Comparison of ENCODE assay signal across 14 cellular contexts in genomic region chr3:184480831-184481230, GRCh38.
DNase-seq lines count a peak whose midpoint lies in the region; TF ChIP-seq lines count a peak whose summit lies in the region.
"Had no signal": no experiment of that assay in that cellular context is flagged by ENCODE, and none has a peak within 500 bp of the region (broad histone marks: within the 10 kb centered on the region; RNA-seq: fewer than 3 reads in every experiment).

No MANE protein-coding gene starts in this region.

- H3K23me2 ChIP-seq in H9 (ENCODE audit: insufficient read length, low read depth, low read length, poor library complexity, severe bottlenecking), result no peaks in the 10 kb centered on the region

- H4K5ac ChIP-seq in H9 (ENCODE audit: insufficient read length, low read depth, low read length), result no peak overlapping the region

- peak overlapping the region; percentile 10 for H2AK5ac ChIP-seq in H9 (ENCODE audit: insufficient read length, low read length)

- no peak overlapping the region for H3K56ac ChIP-seq in H9 (ENCODE audit: insufficient read length, low read depth, low read length)

- no peak overlapping the region for H4K8ac ChIP-seq in H9 (replicated peaks; ENCODE audit: insufficient read length, low read depth, low read length)

- H3K36me3 Mint-ChIP-seq in H9 (ENCODE audit: insufficient read depth in 1 of 3, low read depth in 3 of 3) (no peaks in the 10 kb centered on the region), chondrocyte (ENCODE audit: low read depth) (peaks cover 2% of the 10 kb centered on the region), neural crest cell (ENCODE audit: low read depth) (no peaks in the 10 kb centered on the region)
- H3K36me3 Mint-ChIP-seq: CD4-positive, CD25-positive, alpha-beta regulatory T cell; CD8-positive, alpha-beta T cell had no signal

- H3K4ac ChIP-seq in H9 (ENCODE audit: low read depth, low read length), result no peak overlapping the region

- H3K79me1 ChIP-seq in H9 (ENCODE audit: insufficient read depth, low read depth, low read length, poor library complexity, severe bottlenecking), result no peaks in the 10 kb centered on the region

- no peak overlapping the region for H3K4me3 Mint-ChIP-seq in H9
- no peak overlapping the region for H3K4me3 Mint-ChIP-seq in chondrocyte (ENCODE audit: unreplicated experiment)
- no peak overlapping the region for H3K4me3 Mint-ChIP-seq in neural crest cell
- H3K4me3 Mint-ChIP-seq: CD4-positive, CD25-positive, alpha-beta regulatory T cell; CD8-positive, alpha-beta T cell; GM23338 had no signal

- no peak overlapping the region for H3K23ac ChIP-seq in H9 (ENCODE audit: insufficient read length, low read depth, low read length)

- no peak overlapping the region for H2BK15ac ChIP-seq in H9 (ENCODE audit: low read depth, low read length)

- H3K9me3 ChIP-seq in H9 (ENCODE audit: control insufficient read depth, low read depth, low read length), result no peaks in the 10 kb centered on the region
- H3K9me3 ChIP-seq: Caco-2 had no signal

- H3K27me3 ChIP-seq in H9 (ENCODE audit: insufficient read depth, low read length), result no peaks in the 10 kb centered on the region

- H3K27me3 Mint-ChIP-seq in H9 (ENCODE audit: low read depth) (no peaks in the 10 kb centered on the region), chondrocyte (ENCODE audit: low read depth) (peaks cover 56% of the 10 kb centered on the region), neural crest cell (ENCODE audit: low read depth) (peaks cover 7% of the 10 kb centered on the region)

- H3K18ac ChIP-seq in H9 (ENCODE audit: insufficient read length, low read depth, low read length), result no peak overlapping the region

- no peak overlapping the region for H3K9ac ChIP-seq in H9 (ENCODE audit: extremely low read depth, insufficient read length, low read length)

- no peak overlapping the region for H2BK5ac ChIP-seq in H9 (ENCODE audit: insufficient read length, low read length)

- no peak overlapping the region for H3K27ac Mint-ChIP-seq in H9
- H3K27ac Mint-ChIP-seq in chondrocyte (ENCODE audit: unreplicated experiment), result no peak overlapping the region
- peak overlapping the region; percentile 73 for H3K27ac Mint-ChIP-seq in neural crest cell (ENCODE audit: unreplicated experiment)
- H3K27ac Mint-ChIP-seq: CD4-positive, CD25-positive, alpha-beta regulatory T cell; CD8-positive, alpha-beta T cell; GM23338 had no signal

- WGBS in H9 (ENCODE audit: extremely low coverage, insufficient read length, low lambda C conversion rate), result no CpG with 5 or more reads among the region's 2 CpGs

- H3K4me2 ChIP-seq in H9 (ENCODE audit: insufficient read depth, insufficient read length, low read length), result no peak overlapping the region
- H3K4me2 ChIP-seq: GM23338 had no signal

- H4K20me1 ChIP-seq in H9 (ENCODE audit: control insufficient read depth, insufficient read depth, insufficient read length), result no peaks in the 10 kb centered on the region

- DNase-seq in H9 (no peak), chondrocyte (ENCODE audit: low spot score) (peak; percentile 56), neural crest cell (ENCODE audit: low read depth, low spot score) (no peak), GDM1 (lab: John Stamatoyannopoulos, UW) (no peak), NCI-H774 (lab: John Stamatoyannopoulos, UW) (no peak), C1 segment of cervical spinal cord (lab: John Stamatoyannopoulos, UW) (no peak)
- DNase-seq: Caco-2; CD4-positive, CD25-positive, alpha-beta regulatory T cell; CD8-positive, alpha-beta T cell; DMS153; DND-41; HCEC 1CT had no signal

- no peak overlapping the region for H2AFZ ChIP-seq in H9 (ENCODE audit: low read length)
- H2AFZ ChIP-seq: GM23338 had no signal

- H3K79me2 ChIP-seq in H9 (ENCODE audit: insufficient read depth, low read length), result no peaks in the 10 kb centered on the region

- no peak overlapping the region for H3K14ac ChIP-seq in H9 (ENCODE audit: insufficient read depth, low read length)

- no peak overlapping the region for H3T11ph ChIP-seq in H9 (ENCODE audit: low read length)

- no peaks in the 10 kb centered on the region for H3K4me1 ChIP-seq in H9 (ENCODE audit: insufficient read depth, low read length)
- H3K4me1 ChIP-seq: Caco-2 had no signal

- H3K9me3 Mint-ChIP-seq in H9 (no peaks in the 10 kb centered on the region), chondrocyte (ENCODE audit: low read depth) (peaks cover 7% of the 10 kb centered on the region), neural crest cell (peaks cover under 1% of the 10 kb centered on the region)
- H3K9me3 Mint-ChIP-seq: CD4-positive, CD25-positive, alpha-beta regulatory T cell; CD8-positive, alpha-beta T cell; GM23338 had no signal

- no peak overlapping the region for H4K91ac ChIP-seq in H9 (ENCODE audit: insufficient read length, low read depth, low read length)

- no peak overlapping the region for H2BK120ac ChIP-seq in H9 (ENCODE audit: low read depth, low read length, poor library complexity, severe bottlenecking)

- no peak overlapping the region for H2BK12ac ChIP-seq in H9 (ENCODE audit: insufficient read length, low read depth, low read length)

- no peak overlapping the region for H2BK20ac ChIP-seq in H9 (ENCODE audit: low read depth, low read length, poor library complexity, severe bottlenecking)

- H3K4me1 Mint-ChIP-seq in H9 (peaks cover 8 to 10% of the 10 kb centered on the region in 2 experiments), chondrocyte (ENCODE audit: low read depth) (no peaks in the 10 kb centered on the region), neural crest cell (peaks cover 10% of the 10 kb centered on the region)
- H3K4me1 Mint-ChIP-seq: CD4-positive, CD25-positive, alpha-beta regulatory T cell had no signal

- TF ChIP-seq CTCF in H9 (conservative IDR thresholded peaks at IDR 0.05), result no peak
- no peak for TF ChIP-seq CTCF in chondrocyte (IDR thresholded peaks at IDR 0.05)
- no peak for TF ChIP-seq CTCF in neural crest cell (conservative IDR thresholded peaks at IDR 0.05)

- H3K27ac ChIP-seq in H9 (ENCODE audit: insufficient read length, low read depth, low read length), result no peak overlapping the region
- H3K27ac ChIP-seq: C4-2B had no signal
